Comparison of ENCODE assay signal across 26 cellular contexts in the genomic region with DNA sequence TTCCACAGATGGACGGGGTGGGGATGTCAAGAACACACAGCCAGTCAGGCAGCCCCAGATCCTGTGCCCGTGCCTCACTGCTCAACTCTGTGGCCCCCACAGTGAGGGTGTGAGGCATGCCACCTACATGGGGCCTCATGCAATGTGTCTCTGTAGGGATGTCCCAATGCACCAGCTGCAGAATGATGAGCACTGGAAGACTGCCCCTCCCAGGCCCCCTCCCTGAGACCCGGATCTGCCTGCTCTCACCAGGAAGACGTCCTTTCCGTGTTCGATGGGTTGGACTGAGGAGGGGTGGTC.
"Had no signal": no experiment of that assay in that cellular context is flagged by ENCODE, and none has a peak within 500 bp of the region (broad histone marks: within the 10 kb centered on the region; RNA-seq: fewer than 3 reads in every experiment).

No MANE protein-coding gene starts in this region.

- H3K4me1 ChIP-seq: left ventricle myocardium inferior, right atrium auricular region, upper lobe of left lung had no signal

- H3K27me3 ChIP-seq: ovary, right atrium auricular region, testis, thyroid gland, transverse colon, upper lobe of left lung, vagina had no signal

- DNase-seq: islet precursor cell; left ventricle myocardium inferior; midbrain; mucosa of descending colon; naive thymus-derived CD8-positive, alpha-beta T cell; occipital lobe; stimulated activated CD4-positive, alpha-beta T cell treated with anti-CD3 and anti-CD28 coated beads, Interleukin-12 subunit alpha, Interleukin-12 subunit beta, amount 100 ng/mL, for 4 hours; stimulated activated CD4-positive, alpha-beta T cell treated with anti-CD3 and anti-CD28 coated beads, Interleukin-15, amount 100 ng/mL, for 24 hours; stimulated activated CD4-positive, alpha-beta T cell treated with anti-CD3 and anti-CD28 coated beads, Interleukin-2, amount 100 ng/mL, for 24 hours; stimulated activated CD4-positive, alpha-beta T cell treated with anti-CD3 and anti-CD28 coated beads, Interleukin-4, amount 100 ng/mL, for 1 hour; stimulated activated naive B cell treated with anti-CD40 and anti-IgM and Interleukin-4, amounts not matched to agents 10 μg/mL and 1 μg/mL and 100 μg/mL, for 72 hours; stimulated activated naive CD8-positive, alpha-beta T cell treated with anti-CD3 and anti-CD28 coated beads, Interleukin-15, Interleukin-2, amounts not matched to agents 100 U/mL and 50 U/mL, for 24 hours; stomach; testis; thyroid gland; transverse colon; upper lobe of left lung had no signal

- H3K4me3 ChIP-seq: left ventricle myocardium inferior, lung, mucosa of descending colon, ovary, right atrium auricular region, skin epidermis, stomach, testis, thyroid gland, transverse colon, upper lobe of left lung, vagina had no signal

- H3K36me3 Mint-ChIP-seq: stimulated activated naive B cell treated with anti-CD40 and anti-IgM and Interleukin-4, amounts not matched to agents 10 μg/mL and 1 μg/mL and 100 μg/mL, for 72 hours had no signal

- H3K27ac Mint-ChIP-seq: naive thymus-derived CD8-positive, alpha-beta T cell; progenitor cell of endocrine pancreas; stimulated activated naive B cell treated with anti-CD40 and anti-IgM and Interleukin-4, amounts not matched to agents 10 μg/mL and 1 μg/mL and 100 μg/mL, for 72 hours had no signal

- H3K9me3 ChIP-seq: mucosa of descending colon, neutrophil, ovary, testis, thyroid gland, transverse colon, upper lobe of left lung had no signal

- H3K27ac ChIP-seq: left ventricle myocardium inferior, neutrophil, ovary, right atrium auricular region, stomach, testis, thyroid gland, upper lobe of left lung had no signal

- H3K36me3 ChIP-seq: left ventricle myocardium inferior, neutrophil, ovary, right atrium auricular region, stomach, thyroid gland, transverse colon, upper lobe of left lung, vagina had no signal

- H3K4me1 Mint-ChIP-seq: naive thymus-derived CD8-positive, alpha-beta T cell had no signal

- H3K4me3 Mint-ChIP-seq: naive thymus-derived CD8-positive, alpha-beta T cell; nephron; neural crest cell; stimulated activated naive B cell treated with anti-CD40 and anti-IgM and Interleukin-4, amounts not matched to agents 10 μg/mL and 1 μg/mL and 100 μg/mL, for 72 hours had no signal
